In the genomic region with DNA sequence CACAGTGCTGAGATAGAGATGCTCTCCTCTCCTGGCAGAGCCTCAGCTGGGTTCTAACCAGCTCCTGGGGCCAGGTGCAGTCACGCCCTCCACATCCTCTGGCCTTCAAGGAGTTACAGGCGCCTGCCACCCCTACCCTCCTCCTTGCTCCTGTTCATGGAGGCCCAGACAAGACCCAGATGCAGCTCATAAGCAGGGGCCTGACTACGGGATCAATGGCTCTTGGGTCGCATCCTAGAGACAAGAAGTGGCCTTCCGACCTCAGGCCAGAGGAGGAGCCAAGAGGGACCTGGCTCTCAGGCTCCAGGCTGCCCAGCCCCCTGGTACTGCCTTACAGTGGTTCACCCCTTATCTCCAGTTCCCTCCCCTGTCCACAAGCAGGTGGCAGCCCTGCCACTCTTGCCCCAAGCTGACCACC, we compare ENCODE assay signal across 8 cellular contexts. TPM values are rescaled to one million over a fixed set of nuclear protein-coding genes. Genes with fewer than 3 reads are reported as not detected.
DNase-seq lines count a peak whose midpoint lies in the region; TF ChIP-seq lines count a peak whose summit lies in the region.

No MANE protein-coding gene starts in this region.

- no peaks in the 10 kb centered on the region for H3K9me3 ChIP-seq in suprapubic skin

- POLR2A ChIA-PET in activated CD4-positive, alpha-beta T cell treated with anti-CD3 and anti-CD28 coated beads, Interleukin-2, amount 10 ng/mL, durations not matched to agents 7 days and 5 days (lab: Charles Lee) = interaction anchor here (0.6 kb wide), 2 partner anchors 92 to 212 kb away, joined by 4 read pairs; a partner anchor contains a TSS

- no peaks in the 10 kb centered on the region for H3K9me3 Mint-ChIP-seq in activated CD4-positive, alpha-beta T cell treated with anti-CD3 and anti-CD28 coated beads, Interleukin-2, amount 10 ng/mL, durations not matched to agents 7 days and 5 days
- H3K9me3 Mint-ChIP-seq in T-helper 2 cell treated with Interferon-gamma antibody and Interleukin-4, amounts not matched to agents 5 μg/mL and 100 μg/mL, for 36 hours = no peaks in the 10 kb centered on the region

- H3K27me3 ChIP-seq in suprapubic skin = no peaks in the 10 kb centered on the region

- TF ChIP-seq EP300 in suprapubic skin (IDR thresholded peaks at IDR 0.05) = no peak

- peaks cover 55% of the 10 kb centered on the region for H3K4me1 Mint-ChIP-seq in activated CD4-positive, alpha-beta T cell treated with anti-CD3 and anti-CD28 coated beads, Interleukin-2, amount 10 ng/mL, durations not matched to agents 7 days and 5 days
- peaks cover 36% of the 10 kb centered on the region for H3K4me1 Mint-ChIP-seq in T-helper 2 cell treated with Interferon-gamma antibody and Interleukin-4, amounts not matched to agents 5 μg/mL and 100 μg/mL, for 36 hours (ENCODE audit: low read depth)

- peaks cover 27% of the 10 kb centered on the region for H3K36me3 Mint-ChIP-seq in activated CD4-positive, alpha-beta T cell treated with anti-CD3 and anti-CD28 coated beads, Interleukin-2, amount 10 ng/mL, durations not matched to agents 7 days and 5 days (ENCODE audit: low read depth)
- peaks cover 26% of the 10 kb centered on the region for H3K36me3 Mint-ChIP-seq in T-helper 2 cell treated with Interferon-gamma antibody and Interleukin-4, amounts not matched to agents 5 μg/mL and 100 μg/mL, for 36 hours (ENCODE audit: low read depth)

- H3K36me3 ChIP-seq in suprapubic skin = peaks cover 10% of the 10 kb centered on the region

- peak overlapping the region; percentile 56 for H3K27ac ChIP-seq in suprapubic skin

- DNase-seq in activated CD4-positive, alpha-beta T cell treated with anti-CD3 and anti-CD28 coated beads, Interleukin-2, amount 10 ng/mL, durations not matched to agents 7 days and 5 days = no peak
- no peak for DNase-seq in activated CD4-positive, alpha-beta T cell treated with anti-CD3 and anti-CD28 coated beads, Interleukin-2, amount 50 U/mL, for 4 hours
- DNase-seq in T-helper 2 cell treated with Interferon-gamma antibody and Interleukin-4, amounts not matched to agents 5 μg/mL and 100 μg/mL, for 36 hours (ENCODE audit: low spot score) = no peak
- peak; percentile 61 for DNase-seq in islet precursor cell
- DNase-seq in suprapubic skin (ENCODE audit: low spot score in 2 of 2) = no peak
- no peak for DNase-seq in NCI-H82 treated with DMSO at 0.1 percent for 48 hours (lab: John Stamatoyannopoulos, UW; ENCODE audit: unreplicated experiment)
- DNase-seq in NCI-H1694 treated with DMSO at 0.1 percent for 48 hours (lab: John Stamatoyannopoulos, UW) = no peak
- no peak for DNase-seq in HuH-7.5 (ENCODE audit: low spot score)

- H3K27ac Mint-ChIP-seq in activated CD4-positive, alpha-beta T cell treated with anti-CD3 and anti-CD28 coated beads, Interleukin-2, amount 10 ng/mL, durations not matched to agents 7 days and 5 days = peak overlapping the region; percentile 98
- H3K27ac Mint-ChIP-seq in T-helper 2 cell treated with Interferon-gamma antibody and Interleukin-4, amounts not matched to agents 5 μg/mL and 100 μg/mL, for 36 hours = peak overlapping the region; percentile 94

- CTCF ChIA-PET in activated CD4-positive, alpha-beta T cell treated with anti-CD3 and anti-CD28 coated beads, Interleukin-2, amount 10 ng/mL, durations not matched to agents 7 days and 5 days (lab: Charles Lee) = interaction anchor here (1.2 to 1.8 kb wide), 7 partner anchors 9 to 261 kb away, joined by 3 to 7 read pairs (median 4); a partner anchor contains a TSS

- WGBS in suprapubic skin = 55% methylated on average over 5 of the region's 5 CpGs

- peak overlapping the region; percentile 40 for H3K4me3 ChIP-seq in suprapubic skin

- no peaks in the 10 kb centered on the region for H3K27me3 Mint-ChIP-seq in activated CD4-positive, alpha-beta T cell treated with anti-CD3 and anti-CD28 coated beads, Interleukin-2, amount 10 ng/mL, durations not matched to agents 7 days and 5 days
- no peaks in the 10 kb centered on the region for H3K27me3 Mint-ChIP-seq in T-helper 2 cell treated with Interferon-gamma antibody and Interleukin-4, amounts not matched to agents 5 μg/mL and 100 μg/mL, for 36 hours (ENCODE audit: low read depth)

- peak overlapping the region; percentile 95 for H3K4me3 Mint-ChIP-seq in activated CD4-positive, alpha-beta T cell treated with anti-CD3 and anti-CD28 coated beads, Interleukin-2, amount 10 ng/mL, durations not matched to agents 7 days and 5 days
- H3K4me3 Mint-ChIP-seq in T-helper 2 cell treated with Interferon-gamma antibody and Interleukin-4, amounts not matched to agents 5 μg/mL and 100 μg/mL, for 36 hours = peak overlapping the region; percentile 99

- peaks cover 59% of the 10 kb centered on the region for H3K4me1 ChIP-seq in suprapubic skin

- TF ChIP-seq POLR2A in suprapubic skin (IDR thresholded peaks at IDR 0.05) = no peak

- TF ChIP-seq CTCF in suprapubic skin (IDR thresholded peaks at IDR 0.05) = no peak

RNA-seq across cellular contexts. Expression of a gene that starts 23.0 kb away (rescaled TPM):
- total RNA-seq in activated CD4-positive, alpha-beta T cell treated with anti-CD3 and anti-CD28 coated beads, Interleukin-2, amount 10 ng/mL, durations not matched to agents 7 days and 5 days = 10 to 100 TPM; 85.3 to 93.5 TPM
- 10 to 100 TPM; 54.4 to 93.6 (median 71.3) TPM for total RNA-seq in suprapubic skin
